1 cellular context compared by ENCODE assay signal in the genomic region with DNA sequence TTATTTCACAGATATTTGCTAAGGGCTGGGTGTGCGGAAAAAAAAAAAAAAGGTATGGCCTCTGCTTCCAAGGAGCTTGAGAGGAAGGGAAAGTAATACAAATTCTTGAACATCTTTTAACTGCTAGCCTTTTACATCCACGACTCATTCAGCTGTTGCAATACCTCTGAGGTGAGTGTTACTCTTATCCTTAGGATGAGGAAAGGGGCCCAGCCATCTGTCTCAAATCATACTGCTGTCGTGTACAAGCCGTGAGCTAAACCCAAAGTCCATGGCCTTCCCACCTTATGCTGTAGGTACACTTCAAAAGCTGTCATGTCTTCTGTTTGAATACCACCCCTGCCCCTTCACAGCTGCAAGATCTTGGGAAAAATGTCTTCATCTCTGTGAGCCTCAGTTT.
TF ChIP-seq lines count a peak whose summit lies in the region.

No MANE protein-coding gene starts in this region.

TF ChIP-seq in GM23338, 12 proteins besides CTCF, POLR2A, EP300 and RAD21 (continued from another document):
- TF ChIP-seq, protein P1, sequence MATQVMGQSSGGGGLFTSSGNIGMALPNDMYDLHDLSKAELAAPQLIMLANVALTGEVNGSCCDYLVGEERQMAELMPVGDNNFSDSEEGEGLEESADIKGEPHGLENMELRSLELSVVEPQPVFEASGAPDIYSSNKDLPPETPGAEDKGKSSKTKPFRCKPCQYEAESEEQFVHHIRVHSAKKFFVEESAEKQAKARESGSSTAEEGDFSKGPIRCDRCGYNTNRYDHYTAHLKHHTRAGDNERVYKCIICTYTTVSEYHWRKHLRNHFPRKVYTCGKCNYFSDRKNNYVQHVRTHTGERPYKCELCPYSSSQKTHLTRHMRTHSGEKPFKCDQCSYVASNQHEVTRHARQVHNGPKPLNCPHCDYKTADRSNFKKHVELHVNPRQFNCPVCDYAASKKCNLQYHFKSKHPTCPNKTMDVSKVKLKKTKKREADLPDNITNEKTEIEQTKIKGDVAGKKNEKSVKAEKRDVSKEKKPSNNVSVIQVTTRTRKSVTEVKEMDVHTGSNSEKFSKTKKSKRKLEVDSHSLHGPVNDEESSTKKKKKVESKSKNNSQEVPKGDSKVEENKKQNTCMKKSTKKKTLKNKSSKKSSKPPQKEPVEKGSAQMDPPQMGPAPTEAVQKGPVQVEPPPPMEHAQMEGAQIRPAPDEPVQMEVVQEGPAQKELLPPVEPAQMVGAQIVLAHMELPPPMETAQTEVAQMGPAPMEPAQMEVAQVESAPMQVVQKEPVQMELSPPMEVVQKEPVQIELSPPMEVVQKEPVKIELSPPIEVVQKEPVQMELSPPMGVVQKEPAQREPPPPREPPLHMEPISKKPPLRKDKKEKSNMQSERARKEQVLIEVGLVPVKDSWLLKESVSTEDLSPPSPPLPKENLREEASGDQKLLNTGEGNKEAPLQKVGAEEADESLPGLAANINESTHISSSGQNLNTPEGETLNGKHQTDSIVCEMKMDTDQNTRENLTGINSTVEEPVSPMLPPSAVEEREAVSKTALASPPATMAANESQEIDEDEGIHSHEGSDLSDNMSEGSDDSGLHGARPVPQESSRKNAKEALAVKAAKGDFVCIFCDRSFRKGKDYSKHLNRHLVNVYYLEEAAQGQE (IDR thresholded peaks at IDR 0.05; ENCODE audit: unreplicated experiment), result no peak
- TF ChIP-seq ZNF331 (CRISPR knock-in tag; IDR thresholded peaks at IDR 0.05; ENCODE audit: low read depth), result no peak
- no peak for TF ChIP-seq ZNF114 (CRISPR knock-in tag; IDR thresholded peaks at IDR 0.05)
